In genomic region chr2:99636432-99637034, GRCh38 we compare ENCODE assay signal across 10 cellular contexts.
DNase-seq lines count a peak whose midpoint lies in the region; ATAC-seq and TF ChIP-seq lines count a peak whose summit lies in the region.
"Had no signal": no experiment of that assay in that cellular context is flagged by ENCODE, and none has a peak within 500 bp of the region (broad histone marks: within the 10 kb centered on the region; RNA-seq: fewer than 3 reads in every experiment).

No MANE protein-coding gene starts in this region.

- no peaks in the 10 kb centered on the region for H4K20me1 ChIP-seq in OCI-LY7 (ENCODE audit: insufficient read depth, low read length)

- H3K36me3 ChIP-seq in OCI-LY7 (ENCODE audit: insufficient read depth, low read length), result peaks cover 41% of the 10 kb centered on the region
- no peaks in the 10 kb centered on the region for H3K36me3 ChIP-seq in gastroesophageal sphincter
- H3K36me3 ChIP-seq in uterus, result no peaks in the 10 kb centered on the region
- H3K36me3 ChIP-seq in A673 (ENCODE audit: insufficient read depth, low read length, poor library complexity, severe bottlenecking), result no peaks in the 10 kb centered on the region

- peaks cover 52% of the 10 kb centered on the region for H3K4me1 Mint-ChIP-seq in nephron progenitor cell

- POLR2A ChIA-PET in OCI-LY7 (lab: Charles Lee), result no interaction called here
- POLR2A ChIA-PET in A673 (lab: Charles Lee; ENCODE audit: low non-redundant PET), result no interaction called here

- no peaks in the 10 kb centered on the region for H3K27me3 Mint-ChIP-seq in nephron progenitor cell (ENCODE audit: low read depth, poor library complexity)

- TF ChIP-seq CTCF in OCI-LY7 (conservative IDR thresholded peaks at IDR 0.05; ENCODE audit: low read length), result no peak
- TF ChIP-seq CTCF in gastroesophageal sphincter (IDR thresholded peaks at IDR 0.05), result no peak
- no peak for TF ChIP-seq CTCF in nephron progenitor cell (IDR thresholded peaks at IDR 0.05)
- TF ChIP-seq CTCF in uterus (IDR thresholded peaks at IDR 0.05), result peak in 2 of 4 experiments; percentile 4 to 8
- no peak for TF ChIP-seq CTCF in A673 (conservative IDR thresholded peaks at IDR 0.05; ENCODE audit: low read depth, low read length)

- H3K9me3 Mint-ChIP-seq in nephron progenitor cell, result peaks cover 16% of the 10 kb centered on the region

- H3K9me2 ChIP-seq in OCI-LY7 (ENCODE audit: insufficient read depth, low read length), result no peaks in the 10 kb centered on the region

- no peak for TF ChIP-seq EP300 in gastroesophageal sphincter (IDR thresholded peaks at IDR 0.05)

- H3K79me2 ChIP-seq in OCI-LY7 (ENCODE audit: insufficient read depth, low read depth, low read length), result no peaks in the 10 kb centered on the region

- no peak overlapping the region; the same call in 1 of the 2 replicates for H2AFZ ChIP-seq in OCI-LY7 (ENCODE audit: low read length)

- BruUV-seq in OCI-LY7 (replicated peaks; lab: Mats Ljungman, UMichigan), result no TSS peak
- BruUV-seq in A673 (replicated peaks; lab: Mats Ljungman, UMichigan), result no TSS peak

- H3K27me3 ChIP-seq in gastroesophageal sphincter (no peaks in the 10 kb centered on the region), uterus (no peaks in the 10 kb centered on the region), A673 (replicated peaks; ENCODE audit: insufficient read depth, low read depth, low read length, poor library complexity) (peaks cover 3% of the 10 kb centered on the region)

- H3K4me3 ChIP-seq in OCI-LY7 (ENCODE audit: low read depth, low read length, poor library complexity, severe bottlenecking), result peak overlapping the region; percentile 53
- H3K4me3 ChIP-seq in gastroesophageal sphincter, result no peak overlapping the region
- no peak overlapping the region for H3K4me3 ChIP-seq in uterus
- no peak overlapping the region for H3K4me3 ChIP-seq in A673 (ENCODE audit: low read depth, low read length, poor library complexity, severe bottlenecking)

- H3K4me1 ChIP-seq in OCI-LY7 (ENCODE audit: insufficient read depth, low read length, poor library complexity, severe bottlenecking) (peaks cover 73% of the 10 kb centered on the region), gastroesophageal sphincter (peaks cover 0 to 32% (median 4%) of the 10 kb centered on the region in 3 donors), uterus (peaks cover 3 to 6% of the 10 kb centered on the region in 2 donors), A673 (ENCODE audit: insufficient read depth, low read length, poor library complexity, severe bottlenecking) (no peaks in the 10 kb centered on the region)

- TF ChIP-seq POLR2A in gastroesophageal sphincter (IDR thresholded peaks at IDR 0.05), result no peak
- TF ChIP-seq POLR2A in uterus (IDR thresholded peaks at IDR 0.05), result peak in 1 of 2 donors; percentile 23

- intact Hi-C loops in OCI-LY7 (cut with micrococcal nuclease; ENCODE audit: unreplicated experiment), result loop anchor here (2.0 to 5.0 kb wide), 5 partner anchors 34 to 926 kb away; partner anchors contain the start of gene PDCL3
- intact Hi-C loops in uterus (cut with DNase I; ENCODE audit: low total_unique reads), result no loop called here
- intact Hi-C loops in A673 (cut with micrococcal nuclease; ENCODE audit: unreplicated experiment), result no loop called here

- ATAC-seq in gastroesophageal sphincter (peak; percentile 73), GM19452 (IDR thresholded peaks at IDR 0.05; ENCODE audit: unreplicated experiment) (no peak)
- ATAC-seq: stimulated activated naive CD8-positive, alpha-beta T cell treated with anti-CD3 and anti-CD28 coated beads, Interleukin-15, Interleukin-2, amounts not matched to agents 100 U/mL and 50 U/mL, for 24 hours had no signal

- peak overlapping the region; percentile 97 for H3K27ac Mint-ChIP-seq in nephron progenitor cell

- H3K9me3 ChIP-seq in OCI-LY7 (ENCODE audit: low read length), result peaks cover 26% of the 10 kb centered on the region
- H3K9me3 ChIP-seq in gastroesophageal sphincter, result no peaks in the 10 kb centered on the region
- H3K9me3 ChIP-seq in uterus, result no peaks in the 10 kb centered on the region
- no peaks in the 10 kb centered on the region for H3K9me3 ChIP-seq in A673 (ENCODE audit: low read depth, low read length, poor library complexity, severe bottlenecking)

- DNase-seq in OCI-LY7 (ENCODE audit: low spot score), result peak; percentile 41
- peak; percentile 43 for DNase-seq in nephron progenitor cell
- peak; percentile 93 to 94 for DNase-seq in uterus
- DNase-seq in A673 (ENCODE audit: low spot score), result no peak
- DNase-seq in activated CD4-positive, alpha-beta T cell treated with anti-CD3 and anti-CD28 coated beads for 1 hour, result no peak
- DNase-seq: activated effector memory CD4-positive, alpha-beta T cell treated with Interleukin-2 at 50 U/mL for 16 hours; effector CD4-positive, alpha-beta T cell; stimulated activated naive CD8-positive, alpha-beta T cell treated with anti-CD3 and anti-CD28 coated beads, Interleukin-15, Interleukin-2, amounts not matched to agents 100 U/mL and 50 U/mL, for 24 hours had no signal

- peak overlapping the region; percentile 99 for H3K27ac ChIP-seq in OCI-LY7 (ENCODE audit: low read depth, low read length, poor library complexity, severe bottlenecking)
- H3K27ac ChIP-seq in gastroesophageal sphincter, result peak overlapping the region in 3 of 4 donors; percentile 3 to 65 (median 32)
- peak overlapping the region; percentile 6 to 63 for H3K27ac ChIP-seq in uterus
- H3K27ac ChIP-seq in A673 (ENCODE audit: low read depth, low read length, poor library complexity, severe bottlenecking), result no peak overlapping the region

- CTCF ChIA-PET in OCI-LY7 (lab: Charles Lee; ENCODE audit: unreplicated experiment) (no interaction called here), A673 (lab: Charles Lee) (no interaction called here)

- 39 to 59% methylated on average over 7 to 8 of the region's 17 CpGs for WGBS in gastroesophageal sphincter (ENCODE audit: low coverage in 1 of 2), 2 donors

- peak overlapping the region; percentile 60 for H3K4me3 Mint-ChIP-seq in nephron progenitor cell

- peak overlapping the region; percentile 77 for H3K4me2 ChIP-seq in OCI-LY7 (ENCODE audit: low read length)

- peaks cover 39% of the 10 kb centered on the region for H3K36me3 Mint-ChIP-seq in nephron progenitor cell (ENCODE audit: low read depth)

Comparison
In these comparisons a context has a peak if more than half of its experiments do, and no peak if none do; other contexts are left out.
1. DNase-seq: peak in OCI-LY7 (single experiment), nephron progenitor cell (single experiment) and uterus (2 of 2); none in A673 (single experiment) and activated CD4-positive, alpha-beta T cell treated with anti-CD3 and anti-CD28 coated beads for 1 hour (single experiment).